Comparison of ENCODE assay signal across 8 cellular contexts in the genomic region with DNA sequence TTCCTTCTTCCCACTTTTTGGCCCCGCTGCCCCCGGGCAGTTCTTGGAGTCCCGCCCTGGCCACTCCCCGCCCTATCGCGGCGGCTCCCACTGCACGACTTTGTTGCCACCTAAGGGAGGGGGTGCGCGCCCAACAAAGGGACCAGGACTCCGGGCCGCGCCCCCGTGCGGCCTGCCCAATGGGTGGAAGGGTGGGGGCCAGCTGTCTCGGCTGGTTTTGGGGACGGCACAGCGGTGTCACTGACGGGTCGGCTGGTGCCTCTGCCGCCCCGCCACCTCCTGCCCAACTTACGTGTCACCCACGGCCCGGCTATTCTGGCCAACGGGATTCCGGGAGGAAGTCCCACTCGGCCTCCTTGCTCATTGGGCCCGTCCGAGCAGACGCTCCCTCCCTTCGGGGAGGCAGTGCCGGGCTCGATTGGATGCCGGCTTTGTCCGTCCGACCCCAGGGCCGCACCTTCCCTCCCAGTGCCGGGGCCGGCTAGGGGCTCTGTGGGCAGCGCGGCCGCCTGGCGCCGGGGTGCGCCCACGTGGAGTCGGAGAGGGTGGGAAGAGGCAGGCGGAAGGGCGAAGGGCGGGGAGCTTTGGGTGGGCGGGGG. TPM values are rescaled to one million over a fixed set of nuclear protein-coding genes. Genes with fewer than 3 reads are reported as not detected.
A peak's percentile ranks its signal among the peaks of the same experiment; 100 is the strongest.
DNase-seq lines count a peak whose midpoint lies in the region; ATAC-seq and TF ChIP-seq lines count a peak whose summit lies in the region.

A gene with protein sequence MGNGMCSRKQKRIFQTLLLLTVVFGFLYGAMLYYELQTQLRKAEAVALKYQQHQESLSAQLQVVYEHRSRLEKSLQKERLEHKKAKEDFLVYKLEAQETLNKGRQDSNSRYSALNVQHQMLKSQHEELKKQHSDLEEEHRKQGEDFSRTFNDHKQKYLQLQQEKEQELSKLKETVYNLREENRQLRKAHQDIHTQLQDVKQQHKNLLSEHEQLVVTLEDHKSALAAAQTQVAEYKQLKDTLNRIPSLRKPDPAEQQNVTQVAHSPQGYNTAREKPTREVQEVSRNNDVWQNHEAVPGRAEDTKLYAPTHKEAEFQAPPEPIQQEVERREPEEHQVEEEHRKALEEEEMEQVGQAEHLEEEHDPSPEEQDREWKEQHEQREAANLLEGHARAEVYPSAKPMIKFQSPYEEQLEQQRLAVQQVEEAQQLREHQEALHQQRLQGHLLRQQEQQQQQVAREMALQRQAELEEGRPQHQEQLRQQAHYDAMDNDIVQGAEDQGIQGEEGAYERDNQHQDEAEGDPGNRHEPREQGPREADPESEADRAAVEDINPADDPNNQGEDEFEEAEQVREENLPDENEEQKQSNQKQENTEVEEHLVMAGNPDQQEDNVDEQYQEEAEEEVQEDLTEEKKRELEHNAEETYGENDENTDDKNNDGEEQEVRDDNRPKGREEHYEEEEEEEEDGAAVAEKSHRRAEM (minus strand): TSS at position 314 of the 599 bp plus-strand sequence. CDS start 639 bp downstream, outside the sequence.

- H3K4me3 Mint-ChIP-seq in chondrocyte (ENCODE audit: unreplicated experiment): peak within 1 kb of the TSS; percentile 84

- peaks cover under 1% of the 10 kb centered on the region for H3K27me3 Mint-ChIP-seq in chondrocyte (ENCODE audit: low read depth)

- DNase-seq in AML-193 (lab: John Stamatoyannopoulos, UW) (peak; percentile 97 to 98), NCI-H2171 treated with DMSO at 0.1 percent for 48 hours (lab: John Stamatoyannopoulos, UW) (peak; percentile 98), WERI-Rb-1 (peak; percentile 97), chondrocyte (ENCODE audit: low spot score) (peak; percentile 100), kidney epithelial cell (ENCODE audit: low read depth) (peak; percentile 82)
- peak; percentile 28 for DNase-seq in stimulated activated CD4-positive, alpha-beta T cell treated with anti-CD3 and anti-CD28 coated beads, Interleukin-12 subunit alpha, Interleukin-12 subunit beta, amount 100 ng/mL, for 4 hours

- no peaks in the 10 kb centered on the region; the same call in 1 of the 2 replicates for H3K36me3 ChIP-seq in WERI-Rb-1
- H3K36me3 ChIP-seq in kidney epithelial cell (ENCODE audit: control insufficient read depth, insufficient read depth, low read length): no peaks in the 10 kb centered on the region

- H3K27ac ChIP-seq in WERI-Rb-1: peak within 1 kb of the TSS; percentile 92

- no peaks in the 10 kb centered on the region for H3K9me3 ChIP-seq in WERI-Rb-1 (ENCODE audit: severe bottlenecking)

- H3K4me1 Mint-ChIP-seq in chondrocyte (ENCODE audit: low read depth): peaks cover 40% of the 10 kb centered on the region

- H3K27ac Mint-ChIP-seq in chondrocyte (ENCODE audit: unreplicated experiment): peak within 1 kb of the TSS; percentile 89

- ATAC-seq in GM18907 (IDR thresholded peaks at IDR 0.05; ENCODE audit: unreplicated experiment) (peak; percentile 91), HG03103 (IDR thresholded peaks at IDR 0.05; ENCODE audit: low read depth, unreplicated experiment) (peak; percentile 73)

- H3K9me3 Mint-ChIP-seq in chondrocyte (ENCODE audit: low read depth): no peaks in the 10 kb centered on the region

- no peak for TF ChIP-seq CTCF in WERI-Rb-1 (IDR thresholded peaks at IDR 0.05; ENCODE audit: low read depth, low read length)
- TF ChIP-seq CTCF in chondrocyte (IDR thresholded peaks at IDR 0.05): peak; percentile 45
- TF ChIP-seq CTCF in kidney epithelial cell (IDR thresholded peaks at IDR 0.05; ENCODE audit: insufficient read depth, low read length, poor library complexity, severe bottlenecking): no peak

- H3K27me3 ChIP-seq in WERI-Rb-1 (ENCODE audit: insufficient read depth, low read depth, severe bottlenecking) (no peaks in the 10 kb centered on the region), kidney epithelial cell (ENCODE audit: control insufficient read depth, insufficient read depth, low read length) (no peaks in the 10 kb centered on the region)

- H3K4me3 ChIP-seq in WERI-Rb-1 (ENCODE audit: low read depth, low read length) (peak within 1 kb of the TSS; percentile 84), kidney epithelial cell (ENCODE audit: low read depth, low read length) (peak within 1 kb of the TSS; percentile 85)

- H3K36me3 Mint-ChIP-seq in chondrocyte (ENCODE audit: low read depth): no peaks in the 10 kb centered on the region

RNA-seq across cellular contexts. Expression of the gene that starts here (rescaled TPM):
- total RNA-seq in chondrocyte (46.3 to 67.1 TPM (median 47.6 TPM) in 3 replicates), kidney epithelial cell (27.2 and 27.9 TPM in 2 replicates)

Comparison
In these comparisons a context has a peak if more than half of its experiments do, and no peak if none do; other contexts are left out.
1. Peak in every context shown above with its lines: DNase-seq, ATAC-seq, H3K4me3 ChIP-seq and H3K27ac ChIP-seq.
2. DNase-seq: peak in every context shown above with its lines; median percentile 100 in chondrocyte; 98 in NCI-H2171 treated with DMSO at 0.1 percent for 48 hours; 98 in AML-193; 97 in WERI-Rb-1; 82 in kidney epithelial cell; 28 in stimulated activated CD4-positive, alpha-beta T cell treated with anti-CD3 and anti-CD28 coated beads, Interleukin-12 subunit alpha, Interleukin-12 subunit beta, amount 100 ng/mL, for 4 hours.